In the genomic region with DNA sequence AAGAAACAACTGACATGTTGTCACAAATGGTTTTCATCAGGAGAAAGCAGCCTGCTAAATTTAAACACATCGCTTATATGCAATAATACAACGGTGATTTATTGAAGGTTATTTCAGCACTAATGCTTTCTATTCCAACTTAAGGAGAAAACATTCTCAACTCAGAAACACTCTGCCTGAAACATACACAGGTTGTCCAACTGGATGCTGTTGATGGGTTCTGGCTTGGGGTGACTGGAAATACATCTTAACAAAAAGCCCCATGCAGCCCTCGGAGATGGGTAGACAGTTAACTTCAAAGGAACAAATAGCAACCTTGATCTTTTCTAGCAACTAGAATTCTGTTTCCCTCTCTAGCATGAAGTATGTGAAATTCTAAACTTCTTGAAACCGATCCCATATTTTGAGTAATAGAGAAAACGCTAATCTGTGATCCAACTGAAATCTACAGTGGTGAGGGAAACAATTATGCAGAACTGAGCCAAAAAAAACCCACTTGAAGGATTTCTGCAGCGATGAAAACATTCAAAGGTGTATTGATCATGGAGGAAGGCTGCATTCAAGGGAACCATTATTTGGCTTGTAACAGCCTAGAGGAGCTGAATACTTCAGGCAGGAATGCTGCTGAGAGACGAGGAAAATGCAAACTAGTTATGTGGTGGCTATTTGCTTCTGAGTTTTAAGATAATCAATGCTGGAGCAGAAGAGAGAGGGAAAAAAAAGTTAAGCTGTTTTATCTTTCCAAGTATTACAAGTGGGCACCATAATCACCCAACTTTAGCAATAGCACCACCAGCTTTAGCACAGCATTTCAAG, we compare ENCODE assay signal across 12 cellular contexts. TPM values are rescaled to one million over a fixed set of nuclear protein-coding genes. Genes with fewer than 3 reads are reported as not detected.
DNase-seq lines count a peak whose midpoint lies in the region; ATAC-seq and TF ChIP-seq lines count a peak whose summit lies in the region.
"Had no signal": no experiment of that assay in that cellular context is flagged by ENCODE, and none has a peak within 500 bp of the region (broad histone marks: within the 10 kb centered on the region; RNA-seq: fewer than 3 reads in every experiment).

No MANE protein-coding gene starts in this region.

- H3K79me2 ChIP-seq in OCI-LY7 (ENCODE audit: insufficient read depth, low read depth, low read length) (peaks cover 87% of the 10 kb centered on the region), trophoblast cell (ENCODE audit: control insufficient read depth, insufficient read depth, low read length, poor library complexity) (peaks cover 19% of the 10 kb centered on the region)

- H3K36me3 ChIP-seq in CD8-positive, alpha-beta memory T cell (ENCODE audit: insufficient read depth, low read length): peaks cover 4% of the 10 kb centered on the region
- H3K36me3 ChIP-seq in OCI-LY7 (ENCODE audit: insufficient read depth, low read length) (peaks cover 79% of the 10 kb centered on the region), esophagus squamous epithelium (peaks cover 0 to 41% (median 5%) of the 10 kb centered on the region in 3 donors), trophoblast cell (ENCODE audit: control insufficient read depth in 1 of 2, insufficient read depth in 2 of 2, low read length in 2 of 2) (peaks cover 9 to 11% of the 10 kb centered on the region in 2 experiments)

- peaks cover 81% of the 10 kb centered on the region for H3K4me1 ChIP-seq in CD8-positive, alpha-beta memory T cell (ENCODE audit: insufficient read depth, low read length)
- peaks cover 75% of the 10 kb centered on the region for H3K4me1 ChIP-seq in OCI-LY7 (ENCODE audit: insufficient read depth, low read length, poor library complexity, severe bottlenecking)
- peaks cover 46 to 78% (median 52%) of the 10 kb centered on the region in 3 donors for H3K4me1 ChIP-seq in esophagus squamous epithelium
- H3K4me1 ChIP-seq in trophoblast cell (ENCODE audit: control insufficient read depth in 1 of 2, insufficient read depth in 2 of 2, low read length in 2 of 2): peaks cover 34 to 51% of the 10 kb centered on the region in 2 experiments

- peak overlapping the region; percentile 9 for H3K4me3 ChIP-seq in CD8-positive, alpha-beta memory T cell (ENCODE audit: low read length)
- H3K4me3 ChIP-seq in OCI-LY7 (ENCODE audit: low read depth, low read length, poor library complexity, severe bottlenecking) (peak overlapping the region; percentile 74), esophagus squamous epithelium (peak overlapping the region in 1 of 4 donors; percentile 22), trophoblast cell (ENCODE audit: low read depth, low read length) (no peak overlapping the region)

- no peaks in the 10 kb centered on the region for H3K9me3 Mint-ChIP-seq in CD8-positive, alpha-beta memory T cell
- no peaks in the 10 kb centered on the region for H3K9me3 Mint-ChIP-seq in Calu3 (ENCODE audit: low read depth, unreplicated experiment)
- H3K9me3 Mint-ChIP-seq: activated CD4-positive, alpha-beta memory T cell treated with anti-CD3 and anti-CD28 coated beads for 36 hours; naive thymus-derived CD4-positive, alpha-beta T cell had no signal

- H3K9ac ChIP-seq in trophoblast cell (ENCODE audit: low read length): no peak overlapping the region

- no peaks in the 10 kb centered on the region for H3K9me2 ChIP-seq in OCI-LY7 (ENCODE audit: insufficient read depth, low read length)

- intact Hi-C loops in OCI-LY7 (cut with micrococcal nuclease; ENCODE audit: unreplicated experiment) (loop anchor here (10.0 kb wide), 1 partner anchor 1695 kb away; a partner anchor contains a TSS), esophagus squamous epithelium (cut with DNase I) (no loop called here), Calu3 (cut with micrococcal nuclease; ENCODE audit: unreplicated experiment) (no loop called here), left colon (cut with DNase I, micrococcal nuclease) (no loop called here)

- H2BK5ac ChIP-seq in trophoblast cell (ENCODE audit: low read depth, low read length, poor library complexity): no peak overlapping the region

- WGBS in esophagus squamous epithelium, 2 donors: 33 to 35% methylated on average over 7 of the region's 7 CpGs
- no CpG with 5 or more reads among the region's 7 CpGs for WGBS in trophoblast cell (ENCODE audit: extremely low coverage, insufficient coverage, insufficient read length)

- no peak for ATAC-seq in HG03469 (IDR thresholded peaks at IDR 0.05; ENCODE audit: unreplicated experiment)
- ATAC-seq in left colon: no peak
- ATAC-seq: PC-3 had no signal

- no peak for TF ChIP-seq POLR2A in esophagus squamous epithelium (IDR thresholded peaks at IDR 0.05)

- CTCF ChIA-PET in CD8-positive, alpha-beta memory T cell (lab: Charles Lee): interaction anchor here (1.7 kb wide), 1 partner anchor 35 kb away, joined by 8 read pairs; no protein-coding TSS in a partner anchor
- CTCF ChIA-PET in OCI-LY7 (lab: Charles Lee; ENCODE audit: unreplicated experiment): interaction anchor here (0.6 kb wide), 1 partner anchor 9 kb away, joined by 3 read pairs; no protein-coding TSS in a partner anchor
- CTCF ChIA-PET in Calu3 (lab: Charles Lee): interaction anchor here (0.6 to 1.4 kb wide), 5 partner anchors 9 to 190 kb away, joined by 3 to 7 read pairs (median 4); no protein-coding TSS in a partner anchor

- no peak for DNase-seq in CD8-positive, alpha-beta memory T cell
- DNase-seq in OCI-LY7 (ENCODE audit: low spot score) (no peak), esophagus squamous epithelium (lab: John Stamatoyannopoulos, UW) (no peak), trophoblast cell (peak in 1 of 2 donors; percentile 30), T1000 (lab: John Stamatoyannopoulos, UW) (no peak), Calu3 (no peak), left colon (no peak)
- DNase-seq: activated CD4-positive, alpha-beta memory T cell treated with anti-CD3 and anti-CD28 coated beads for 36 hours; DMS79 treated with DMSO at 0.1 percent for 48 hours; PC-3 had no signal

- H4K12ac ChIP-seq in trophoblast cell (ENCODE audit: low read depth, low read length): no peak overlapping the region

- H3K4me3 Mint-ChIP-seq in CD8-positive, alpha-beta memory T cell: no peak overlapping the region
- H3K4me3 Mint-ChIP-seq in Calu3 (ENCODE audit: low read depth, unreplicated experiment): no peak overlapping the region
- H3K4me3 Mint-ChIP-seq: activated CD4-positive, alpha-beta memory T cell treated with anti-CD3 and anti-CD28 coated beads for 36 hours; naive thymus-derived CD4-positive, alpha-beta T cell had no signal

- BruUV-seq in OCI-LY7 (replicated peaks; lab: Mats Ljungman, UMichigan): no TSS peak
- BruUV-seq in Calu3 (replicated peaks; lab: Mats Ljungman, UMichigan): no TSS peak

- peak overlapping the region; percentile 33 for H3K27ac ChIP-seq in CD8-positive, alpha-beta memory T cell (ENCODE audit: low read depth, low read length)
- H3K27ac ChIP-seq in OCI-LY7 (ENCODE audit: low read depth, low read length, poor library complexity, severe bottlenecking) (peak overlapping the region; percentile 90), esophagus squamous epithelium (peak overlapping the region; percentile 0 to 100 (median 86)), trophoblast cell (ENCODE audit: low read depth, low read length) (peak overlapping the region; percentile 69)

- POLR2A ChIA-PET in CD8-positive, alpha-beta memory T cell (lab: Charles Lee): interaction anchor here (1.2 kb wide), 1 partner anchor 66 kb away, joined by 3 read pairs; no protein-coding TSS in a partner anchor
- POLR2A ChIA-PET in OCI-LY7 (lab: Charles Lee): interaction anchor here (1.1 kb wide), 2 partner anchors 10 to 11 kb away, joined by 3 to 4 read pairs; no protein-coding TSS in a partner anchor

- no peak overlapping the region for H2AK5ac ChIP-seq in trophoblast cell (ENCODE audit: low read length)

- H3K18ac ChIP-seq in trophoblast cell (ENCODE audit: low read length): no peak overlapping the region

- H3K9me3 ChIP-seq in CD8-positive, alpha-beta memory T cell (ENCODE audit: low read length): no peaks in the 10 kb centered on the region
- H3K9me3 ChIP-seq in OCI-LY7 (ENCODE audit: low read length) (no peaks in the 10 kb centered on the region), esophagus squamous epithelium (no peaks in the 10 kb centered on the region), trophoblast cell (ENCODE audit: insufficient read depth, low read depth, low read length) (no peaks in the 10 kb centered on the region)

- H3K27me3 Mint-ChIP-seq in CD8-positive, alpha-beta memory T cell: no peaks in the 10 kb centered on the region
- H3K27me3 Mint-ChIP-seq in Calu3 (ENCODE audit: unreplicated experiment): no peaks in the 10 kb centered on the region
- H3K27me3 Mint-ChIP-seq: activated CD4-positive, alpha-beta memory T cell treated with anti-CD3 and anti-CD28 coated beads for 36 hours; naive thymus-derived CD4-positive, alpha-beta T cell had no signal

- H3K23ac ChIP-seq in trophoblast cell (ENCODE audit: low read length): no peak overlapping the region

- H3K4ac ChIP-seq in trophoblast cell (ENCODE audit: low read depth, low read length): peak overlapping the region; percentile 28

- H2AFZ ChIP-seq in OCI-LY7 (ENCODE audit: low read length): no peak overlapping the region
- H2AFZ ChIP-seq in trophoblast cell (ENCODE audit: insufficient read depth, low read length, poor library complexity): no peak overlapping the region

- H4K20me1 ChIP-seq in OCI-LY7 (ENCODE audit: insufficient read depth, low read length): peaks cover 22% of the 10 kb centered on the region

- H3K79me1 ChIP-seq in trophoblast cell (ENCODE audit: low read length): peaks cover 42% of the 10 kb centered on the region

- H3K14ac ChIP-seq in trophoblast cell (ENCODE audit: low read length): no peak overlapping the region

- H4K8ac ChIP-seq in trophoblast cell (ENCODE audit: low read depth, low read length): no peak overlapping the region

- no peak overlapping the region for H2BK12ac ChIP-seq in trophoblast cell (ENCODE audit: low read length)

- no peak overlapping the region for H3K27ac Mint-ChIP-seq in CD8-positive, alpha-beta memory T cell
- no peak overlapping the region for H3K27ac Mint-ChIP-seq in Calu3 (ENCODE audit: unreplicated experiment)
- H3K27ac Mint-ChIP-seq: activated CD4-positive, alpha-beta memory T cell treated with anti-CD3 and anti-CD28 coated beads for 36 hours; naive thymus-derived CD4-positive, alpha-beta T cell had no signal

- H3K4me2 ChIP-seq in OCI-LY7 (ENCODE audit: low read length) (peak overlapping the region; percentile 98), trophoblast cell (ENCODE audit: low read length) (peak overlapping the region; percentile 18)

- no peak overlapping the region for H2BK120ac ChIP-seq in trophoblast cell (ENCODE audit: insufficient read depth, low read length, poor library complexity)

- H3K4me1 Mint-ChIP-seq in CD8-positive, alpha-beta memory T cell: peaks cover 5 to 27% (median 21%) of the 10 kb centered on the region in 3 donors
- peaks cover 8% of the 10 kb centered on the region for H3K4me1 Mint-ChIP-seq in Calu3 (ENCODE audit: low read depth, unreplicated experiment)

- TF ChIP-seq CTCF in OCI-LY7 (conservative IDR thresholded peaks at IDR 0.05; ENCODE audit: low read length) (no peak), esophagus squamous epithelium (IDR thresholded peaks at IDR 0.05) (no peak), Calu3 (IDR thresholded peaks at IDR 0.05; ENCODE audit: unreplicated experiment) (no peak)

- no peaks in the 10 kb centered on the region for H3K27me3 ChIP-seq in CD8-positive, alpha-beta memory T cell (ENCODE audit: insufficient read depth, low read length, poor library complexity, severe bottlenecking)
- H3K27me3 ChIP-seq in esophagus squamous epithelium (no peaks in the 10 kb centered on the region), trophoblast cell (ENCODE audit: insufficient read depth, low read length) (no peaks in the 10 kb centered on the region)

- H4K91ac ChIP-seq in trophoblast cell (ENCODE audit: low read depth, low read length): no peak overlapping the region

- peaks cover 3 to 20% (median 12%) of the 10 kb centered on the region in 3 donors for H3K36me3 Mint-ChIP-seq in CD8-positive, alpha-beta memory T cell
- peaks cover 23% of the 10 kb centered on the region for H3K36me3 Mint-ChIP-seq in Calu3 (ENCODE audit: insufficient read depth, unreplicated experiment)

RNA-seq across cellular contexts. Expression of a gene that starts 6.9 kb away (rescaled TPM):
- 10 to 100 TPM; 25.8 to 30.7 TPM for total RNA-seq in CD8-positive, alpha-beta memory T cell
- polyA plus RNA-seq in CD8-positive, alpha-beta memory T cell: 20.9 TPM
- 26.1 and 30.4 TPM in 2 replicates for total RNA-seq in OCI-LY7 (2014; rRNA removed; shearing (Covaris generic))
- total RNA-seq in OCI-LY7 (2022): 69.1 and 77.0 TPM in 2 replicates
- total RNA-seq in esophagus squamous epithelium: 10 to 100 TPM; 21.5 to 26.3 (median 24.3) TPM
- polyA plus RNA-seq in trophoblast cell (2013): 44.5 and 45.1 TPM in 2 replicates
- total RNA-seq in Calu3 (2022): 53.1 and 77.3 TPM in 2 replicates
- 10 to 100 TPM; 42.8 to 48.4 TPM for total RNA-seq in left colon

Comparison
In these comparisons a context has a peak if more than half of its experiments do, and no peak if none do; other contexts are left out.
1. H3K27ac ChIP-seq: peak in every context shown above with its lines; median percentile 90 in OCI-LY7; 86 in esophagus squamous epithelium; 69 in trophoblast cell; 33 in CD8-positive, alpha-beta memory T cell.